1 cellular context compared by ENCODE assay signal in the genomic region with DNA sequence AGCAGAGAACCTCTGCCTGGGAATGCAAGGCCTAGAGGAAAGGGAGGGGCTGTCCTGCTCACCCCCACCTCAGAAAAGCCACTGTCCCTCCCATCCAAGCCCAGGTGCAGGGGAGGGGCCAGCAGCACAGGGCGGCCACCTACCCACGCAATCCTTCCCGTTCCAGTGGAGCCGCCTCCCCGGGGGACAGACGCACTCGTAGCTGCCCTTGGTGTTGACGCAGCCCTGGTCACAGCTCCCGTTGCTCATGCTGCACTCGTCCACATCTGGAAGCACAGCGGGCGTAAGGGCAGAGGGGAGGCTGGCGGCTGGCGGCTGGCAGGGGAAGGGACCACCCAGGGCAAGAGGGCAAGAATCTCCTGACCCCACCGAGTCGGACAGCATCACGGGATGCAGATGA.
TF ChIP-seq lines count a peak whose summit lies in the region.

No MANE protein-coding gene starts in this region.

TF ChIP-seq in K562, 482 proteins besides CTCF, POLR2A, EP300 and RAD21:
- TF ChIP-seq SMARCE1 (IDR thresholded peaks at IDR 0.05), result no peak
- TF ChIP-seq NR2C1 (IDR thresholded peaks at IDR 0.05), result no peak
- no peak for TF ChIP-seq NR2C1 (tag; IDR thresholded peaks at IDR 0.05)
- TF ChIP-seq TAL1 (IDR thresholded peaks at IDR 0.05), result no peak
- TF ChIP-seq EGR1 (conservative IDR thresholded peaks at IDR 0.05), result no peak
- TF ChIP-seq, protein P1, sequence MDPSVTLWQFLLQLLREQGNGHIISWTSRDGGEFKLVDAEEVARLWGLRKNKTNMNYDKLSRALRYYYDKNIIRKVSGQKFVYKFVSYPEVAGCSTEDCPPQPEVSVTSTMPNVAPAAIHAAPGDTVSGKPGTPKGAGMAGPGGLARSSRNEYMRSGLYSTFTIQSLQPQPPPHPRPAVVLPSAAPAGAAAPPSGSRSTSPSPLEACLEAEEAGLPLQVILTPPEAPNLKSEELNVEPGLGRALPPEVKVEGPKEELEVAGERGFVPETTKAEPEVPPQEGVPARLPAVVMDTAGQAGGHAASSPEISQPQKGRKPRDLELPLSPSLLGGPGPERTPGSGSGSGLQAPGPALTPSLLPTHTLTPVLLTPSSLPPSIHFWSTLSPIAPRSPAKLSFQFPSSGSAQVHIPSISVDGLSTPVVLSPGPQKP (CRISPR knock-in tag; IDR thresholded peaks at IDR 0.05), result no peak
- TF ChIP-seq FUS (optimal IDR thresholded peaks at IDR 0.05; ENCODE audit: low read depth, low read length), result no peak
- TF ChIP-seq, protein P2, sequence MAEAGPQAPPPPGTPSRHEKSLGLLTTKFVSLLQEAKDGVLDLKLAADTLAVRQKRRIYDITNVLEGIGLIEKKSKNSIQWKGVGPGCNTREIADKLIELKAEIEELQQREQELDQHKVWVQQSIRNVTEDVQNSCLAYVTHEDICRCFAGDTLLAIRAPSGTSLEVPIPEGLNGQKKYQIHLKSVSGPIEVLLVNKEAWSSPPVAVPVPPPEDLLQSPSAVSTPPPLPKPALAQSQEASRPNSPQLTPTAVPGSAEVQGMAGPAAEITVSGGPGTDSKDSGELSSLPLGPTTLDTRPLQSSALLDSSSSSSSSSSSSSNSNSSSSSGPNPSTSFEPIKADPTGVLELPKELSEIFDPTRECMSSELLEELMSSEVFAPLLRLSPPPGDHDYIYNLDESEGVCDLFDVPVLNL (CRISPR knock-in tag; IDR thresholded peaks at IDR 0.05; ENCODE audit: low read depth), result no peak
- TF ChIP-seq ZNF239 (CRISPR knock-in tag; IDR thresholded peaks at IDR 0.05), result no peak
- no peak for TF ChIP-seq SIRT6 (IDR thresholded peaks at IDR 0.05; ENCODE audit: low read depth, low read length)
- TF ChIP-seq KDM4B (IDR thresholded peaks at IDR 0.05; ENCODE audit: borderline replicate concordance in 2 of 2, low read depth in 1 of 2), result no peak
- TF ChIP-seq NFYB (IDR thresholded peaks at IDR 0.05; ENCODE audit: extremely low read depth, insufficient read length), result no peak
- TF ChIP-seq MBD1 (CRISPR knock-in tag; IDR thresholded peaks at IDR 0.05), result no peak
- TF ChIP-seq PHF20 (IDR thresholded peaks at IDR 0.05; ENCODE audit: partially characterized antibody), result no peak
